Comparison of ENCODE assay signal across 39 cellular contexts in the genomic region with DNA sequence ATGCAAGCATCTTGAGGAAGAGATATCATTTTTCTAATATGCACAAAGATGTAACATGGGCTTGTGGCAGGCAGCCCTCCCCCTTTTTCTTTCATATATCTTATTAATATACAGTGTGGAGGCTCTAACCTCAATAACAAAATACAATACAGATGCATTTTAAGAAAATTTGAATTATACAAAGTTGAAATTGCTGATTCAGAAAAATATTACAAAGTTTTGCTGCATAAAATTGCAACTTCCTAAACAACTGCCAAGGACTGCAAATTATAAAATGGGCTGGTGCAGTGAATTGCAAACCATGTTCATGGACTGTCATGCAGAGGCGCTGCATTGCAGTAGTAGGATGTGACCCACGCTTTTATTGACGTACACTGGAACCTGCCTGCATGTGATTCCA.
"Had no signal": no experiment of that assay in that cellular context is flagged by ENCODE, and none has a peak within 500 bp of the region (broad histone marks: within the 10 kb centered on the region; RNA-seq: fewer than 3 reads in every experiment).

No MANE protein-coding gene starts in this region.

- H3K9me3 Mint-ChIP-seq: activated B cell treated with CpG ODN at 0.5 μM for 24 hours; activated CD4-positive, alpha-beta memory T cell treated with anti-CD3 and anti-CD28 coated beads for 36 hours; activated CD4-positive, alpha-beta T cell treated with anti-CD3 and anti-CD28 coated beads, Interleukin-2, amount 10 ng/mL, durations not matched to agents 24 days and 14 days; activated CD8-positive, alpha-beta T cell treated with anti-CD3 and anti-CD28 coated beads for 36 hours; activated naive CD4-positive, alpha-beta T cell treated with anti-CD3 and anti-CD28 coated beads for 36 hours; activated naive CD4-positive, alpha-beta T cell treated with anti-CD3 and anti-CD28 coated beads, Interleukin-2, amount 50 U/mL, for 72 hours; activated naive CD8-positive, alpha-beta T cell treated with anti-CD3 and anti-CD28 coated beads, Interleukin-2, amount 10 ng/mL, durations not matched to agents 7 days and 5 days; activated naive CD8-positive, alpha-beta T cell treated with anti-CD3 and anti-CD28 coated beads, Interleukin-2, amount 50 U/mL, for 24 hours; activated T-cell treated with anti-CD3 and anti-CD28 coated beads, Interleukin-2, amount 50 U/mL, for 4 hours; activated T-cell treated with anti-CD3 and anti-CD28 coated beads, Interleukin-2, amount 50 U/mL, for 72 hours; activated T-helper 1 cell treated with anti-CD3 and anti-CD28 coated beads, Interleukin-12 subunit alpha, Interleukin-12 subunit beta, Interleukin-2, Interleukin-4 antibody, amounts not matched to agents 30 ng/mL and 10 ng/mL and 1 ng/mL, durations not matched to agents 14 hours and 24 hours and 36 hours; activated T-helper 17 cell treated with anti-CD3 and anti-CD28 coated beads, Interleukin-2, amount 50 U/mL, for 72 hours; brain; central memory CD8-positive, alpha-beta T cell; T-helper 1 cell treated with Interleukin-12 subunit alpha and Interleukin-12 subunit beta and Interleukin-4 antibody, amounts not matched to agents 30 μg/mL and 1 μg/mL, for 36 hours; T-helper 2 cell treated with Interferon-gamma antibody and Interleukin-4, amounts not matched to agents 5 μg/mL and 100 μg/mL, for 36 hours had no signal

- ATAC-seq: activated CD8-positive, alpha-beta T cell treated with anti-CD3 and anti-CD28 coated beads for 36 hours; activated naive CD4-positive, alpha-beta T cell treated with anti-CD3 and anti-CD28 coated beads, Interleukin-2, amount 50 U/mL, for 72 hours; activated naive CD8-positive, alpha-beta T cell treated with anti-CD3 and anti-CD28 coated beads, Interleukin-2, amount 50 U/mL, for 24 hours; activated T-cell treated with anti-CD3 and anti-CD28 coated beads, Interleukin-2, amount 50 U/mL, for 4 hours; activated T-cell treated with anti-CD3 and anti-CD28 coated beads, Interleukin-2, amount 50 U/mL, for 72 hours; activated T-helper 17 cell treated with anti-CD3 and anti-CD28 coated beads, Interleukin-2, amount 50 U/mL, for 72 hours had no signal

- H3K4me1 Mint-ChIP-seq: activated B cell treated with CpG ODN at 0.5 μM for 24 hours; activated CD4-positive, alpha-beta T cell treated with anti-CD3 and anti-CD28 coated beads, Interleukin-2, amount 10 ng/mL, durations not matched to agents 24 days and 14 days; activated naive CD8-positive, alpha-beta T cell treated with anti-CD3 and anti-CD28 coated beads, Interleukin-2, amount 10 ng/mL, durations not matched to agents 7 days and 5 days; activated naive CD8-positive, alpha-beta T cell treated with anti-CD3 and anti-CD28 coated beads, Interleukin-2, amount 50 U/mL, for 24 hours; activated T-helper 17 cell treated with anti-CD3 and anti-CD28 coated beads, Interleukin-2, amount 50 U/mL, for 72 hours; brain; central memory CD8-positive, alpha-beta T cell had no signal

- H3K4me3 Mint-ChIP-seq: activated B cell treated with CpG ODN at 0.5 μM for 24 hours; activated CD4-positive, alpha-beta memory T cell treated with anti-CD3 and anti-CD28 coated beads for 36 hours; activated CD4-positive, alpha-beta T cell treated with anti-CD3 and anti-CD28 coated beads, Interleukin-2, amount 10 ng/mL, durations not matched to agents 24 days and 14 days; activated CD8-positive, alpha-beta T cell treated with anti-CD3 and anti-CD28 coated beads for 36 hours; activated naive CD4-positive, alpha-beta T cell treated with anti-CD3 and anti-CD28 coated beads for 36 hours; activated naive CD8-positive, alpha-beta T cell treated with anti-CD3 and anti-CD28 coated beads, Interleukin-2, amount 10 ng/mL, durations not matched to agents 7 days and 5 days; activated naive CD8-positive, alpha-beta T cell treated with anti-CD3 and anti-CD28 coated beads, Interleukin-2, amount 50 U/mL, for 24 hours; activated T-cell treated with anti-CD3 and anti-CD28 coated beads, Interleukin-2, amount 50 U/mL, for 4 hours; activated T-cell treated with anti-CD3 and anti-CD28 coated beads, Interleukin-2, amount 50 U/mL, for 72 hours; activated T-helper 1 cell treated with anti-CD3 and anti-CD28 coated beads, Interleukin-12 subunit alpha, Interleukin-12 subunit beta, Interleukin-2, Interleukin-4 antibody, amounts not matched to agents 30 ng/mL and 10 ng/mL and 1 ng/mL, durations not matched to agents 14 hours and 24 hours and 36 hours; activated T-helper 17 cell treated with anti-CD3 and anti-CD28 coated beads, Interleukin-2, amount 50 U/mL, for 72 hours; brain; central memory CD8-positive, alpha-beta T cell; T-helper 1 cell treated with Interleukin-12 subunit alpha and Interleukin-12 subunit beta and Interleukin-4 antibody, amounts not matched to agents 30 μg/mL and 1 μg/mL, for 36 hours; T-helper 2 cell treated with Interferon-gamma antibody and Interleukin-4, amounts not matched to agents 5 μg/mL and 100 μg/mL, for 36 hours had no signal

- H3K27me3 ChIP-seq: ascending aorta, cardiac muscle cell had no signal

- H3K27ac Mint-ChIP-seq: activated B cell treated with CpG ODN at 0.5 μM for 24 hours; activated CD4-positive, alpha-beta memory T cell treated with anti-CD3 and anti-CD28 coated beads for 36 hours; activated CD4-positive, alpha-beta T cell treated with anti-CD3 and anti-CD28 coated beads, Interleukin-2, amount 10 ng/mL, durations not matched to agents 24 days and 14 days; activated CD8-positive, alpha-beta T cell treated with anti-CD3 and anti-CD28 coated beads for 36 hours; activated naive CD4-positive, alpha-beta T cell treated with anti-CD3 and anti-CD28 coated beads for 36 hours; activated naive CD4-positive, alpha-beta T cell treated with anti-CD3 and anti-CD28 coated beads, Interleukin-2, amount 50 U/mL, for 72 hours; activated naive CD8-positive, alpha-beta T cell treated with anti-CD3 and anti-CD28 coated beads, Interleukin-2, amount 10 ng/mL, durations not matched to agents 7 days and 5 days; activated naive CD8-positive, alpha-beta T cell treated with anti-CD3 and anti-CD28 coated beads, Interleukin-2, amount 50 U/mL, for 24 hours; activated T-cell treated with anti-CD3 and anti-CD28 coated beads, Interleukin-2, amount 50 U/mL, for 72 hours; activated T-helper 1 cell treated with anti-CD3 and anti-CD28 coated beads, Interleukin-12 subunit alpha, Interleukin-12 subunit beta, Interleukin-2, Interleukin-4 antibody, amounts not matched to agents 30 ng/mL and 10 ng/mL and 1 ng/mL, durations not matched to agents 14 hours and 24 hours and 36 hours; activated T-helper 17 cell treated with anti-CD3 and anti-CD28 coated beads, Interleukin-2, amount 50 U/mL, for 72 hours; T-helper 1 cell treated with Interleukin-12 subunit alpha and Interleukin-12 subunit beta and Interleukin-4 antibody, amounts not matched to agents 30 μg/mL and 1 μg/mL, for 36 hours; T-helper 2 cell treated with Interferon-gamma antibody and Interleukin-4, amounts not matched to agents 5 μg/mL and 100 μg/mL, for 36 hours had no signal

- DNase-seq: activated B cell treated with CpG ODN at 0.5 μM for 24 hours; activated CD4-positive, alpha-beta memory T cell treated with anti-CD3 and anti-CD28 coated beads for 36 hours; activated CD4-positive, alpha-beta T cell treated with anti-CD3 and anti-CD28 coated beads for 4 hours; activated CD4-positive, alpha-beta T cell treated with anti-CD3 and anti-CD28 coated beads, Interleukin-2, amount 10 ng/mL, durations not matched to agents 24 days and 14 days; activated CD4-positive, alpha-beta T cell treated with anti-CD3 and anti-CD28 coated beads, Interleukin-2, amount 50 U/mL, for 1 hour; activated CD4-positive, alpha-beta T cell treated with anti-CD3 and anti-CD28 coated beads, Interleukin-2, amount 50 U/mL, for 4 hours; activated CD4-positive, CD25-positive, alpha-beta regulatory T cell treated with anti-CD3 and anti-CD28 coated beads, Interleukin-2, amount 50 U/mL, for 72 hours; activated CD8-positive, alpha-beta memory T cell treated with anti-CD3 and anti-CD28 coated beads, Interleukin-2, amount 50 U/mL, for 4 hours; activated CD8-positive, alpha-beta T cell treated with anti-CD3 and anti-CD28 coated beads for 36 hours; activated effector memory CD4-positive, alpha-beta T cell treated with anti-CD3 and anti-CD28 coated beads, Interleukin-2, amount 50 U/mL, for 16 hours; activated gamma-delta T cell treated with Interleukin-2 at 50 U/mL for 16 hours; activated naive CD4-positive, alpha-beta T cell; activated naive CD4-positive, alpha-beta T cell treated with anti-CD3 and anti-CD28 coated beads for 36 hours; activated naive CD4-positive, alpha-beta T cell treated with anti-CD3 and anti-CD28 coated beads, Interleukin-2, amount 50 U/mL, for 16 hours; activated naive CD8-positive, alpha-beta T cell treated with anti-CD3 and anti-CD28 coated beads, Interleukin-2, amount 10 ng/mL, durations not matched to agents 7 days and 5 days; activated naive CD8-positive, alpha-beta T cell treated with anti-CD3 and anti-CD28 coated beads, Interleukin-2, amount 50 U/mL, for 24 hours; activated T-cell treated with anti-CD3 and anti-CD28 coated beads for 4 hours; activated T-cell treated with anti-CD3 and anti-CD28 coated beads, Interleukin-2, amount 50 U/mL, for 1 hour; activated T-cell treated with anti-CD3 and anti-CD28 coated beads, Interleukin-2, amount 50 U/mL, for 4 hours; activated T-cell treated with anti-CD3 and anti-CD28 coated beads, Interleukin-2, amount 50 U/mL, for 72 hours; amygdala; anterior cingulate cortex; caudate nucleus; cerebellar nuclear complex; T-helper 1 cell; T-helper 2 cell; T-helper 9 cell had no signal

- FAIRE-seq: bronchial epithelial cell, TTC549 had no signal

- H3K36me3 Mint-ChIP-seq: activated CD4-positive, alpha-beta memory T cell treated with anti-CD3 and anti-CD28 coated beads for 36 hours; activated naive CD4-positive, alpha-beta T cell treated with anti-CD3 and anti-CD28 coated beads, Interleukin-2, amount 50 U/mL, for 72 hours; activated naive CD8-positive, alpha-beta T cell treated with anti-CD3 and anti-CD28 coated beads, Interleukin-2, amount 10 ng/mL, durations not matched to agents 7 days and 5 days; brain had no signal

- H3K27ac ChIP-seq: ascending aorta, cardiac muscle cell, VCaP had no signal

- H3K27me3 Mint-ChIP-seq: activated naive CD8-positive, alpha-beta T cell treated with anti-CD3 and anti-CD28 coated beads, Interleukin-2, amount 50 U/mL, for 24 hours; brain had no signal

- H3K4me3 ChIP-seq: ascending aorta, cardiac muscle cell had no signal

- H3K4me1 ChIP-seq: ascending aorta had no signal

- H3K9me3 ChIP-seq: ascending aorta had no signal

- H3K36me3 ChIP-seq: ascending aorta, cardiac muscle cell had no signal
